7 cellular contexts compared by ENCODE assay signal in the genomic region with DNA sequence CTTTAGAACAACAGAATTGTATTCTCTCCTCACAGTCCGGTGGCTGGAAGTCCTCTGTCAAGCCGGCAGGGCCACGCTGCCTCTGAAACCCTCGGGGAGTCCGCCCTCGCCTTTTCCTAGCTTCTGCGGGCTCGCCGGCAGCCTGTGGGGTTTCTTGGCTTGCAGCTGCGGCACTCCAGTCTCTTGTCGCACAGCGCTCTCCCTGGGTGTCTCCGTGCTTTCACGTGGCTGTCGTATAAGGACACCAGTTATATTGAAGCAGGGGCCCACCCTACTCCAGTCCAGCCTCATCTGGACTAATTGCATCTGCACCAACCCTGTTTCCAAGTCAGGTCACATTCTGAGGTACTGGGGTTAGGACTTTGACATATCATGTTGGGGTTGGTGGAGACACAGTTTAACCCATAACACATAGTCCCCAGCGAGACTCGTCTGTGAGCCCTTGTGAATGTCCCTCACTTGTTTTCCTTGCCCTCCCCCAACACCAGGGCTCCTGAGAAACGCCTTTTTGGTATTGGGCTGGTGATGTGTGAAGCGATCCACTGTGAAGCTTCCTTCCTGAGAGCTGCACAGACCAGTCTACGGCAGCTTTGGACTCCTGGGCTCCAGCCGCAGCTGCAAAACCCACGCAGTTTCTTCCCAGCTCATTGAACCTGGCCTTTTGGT. TPM values are rescaled to one million over a fixed set of nuclear protein-coding genes. Genes with fewer than 3 reads are reported as not detected.
DNase-seq lines count a peak whose midpoint lies in the region; ATAC-seq and TF ChIP-seq lines count a peak whose summit lies in the region.

No MANE protein-coding gene starts in this region.

- H3K4me2 ChIP-seq in Karpas-422 (ENCODE audit: low read depth, low read length, poor library complexity, severe bottlenecking) = no peak overlapping the region

- H3K79me2 ChIP-seq in Karpas-422 (ENCODE audit: low read length) = peaks cover 15% of the 10 kb centered on the region

- H3K4me1 ChIP-seq in RWPE2 (ENCODE audit: insufficient read depth, poor library complexity, severe bottlenecking) = peaks cover 32% of the 10 kb centered on the region
- H3K4me1 ChIP-seq in endodermal cell (ENCODE audit: control insufficient read depth, insufficient read depth, low read length) = peaks cover 16% of the 10 kb centered on the region
- peaks cover 19% of the 10 kb centered on the region for H3K4me1 ChIP-seq in Karpas-422 (ENCODE audit: low read length)

- H3K4me3 ChIP-seq in RWPE2 (ENCODE audit: severe bottlenecking) (no peak overlapping the region), endodermal cell (ENCODE audit: low read length) (no peak overlapping the region), Karpas-422 (ENCODE audit: low read length) (no peak overlapping the region)

- H3K9me3 Mint-ChIP-seq in endodermal cell = no peaks in the 10 kb centered on the region

- peaks cover 83% of the 10 kb centered on the region for H4K20me1 ChIP-seq in Karpas-422 (ENCODE audit: insufficient read depth, low read depth, low read length)

- H3K9ac ChIP-seq in endodermal cell (ENCODE audit: extremely low read depth, low read length, poor library complexity, severe bottlenecking) (no peak overlapping the region), Karpas-422 (ENCODE audit: low read length) (no peak overlapping the region)

- intact Hi-C loops in posterior cingulate gyrus (cut with DNase I) = no loop called here

- DNase-seq in RWPE2 (ENCODE audit: low spot score) (no peak), endodermal cell (peak; percentile 75), posterior cingulate gyrus (peak in 8 of 10 donors; percentile 46 to 94 (median 66)), Karpas-422 (no peak)

- peak overlapping the region; percentile 69 for H3K27ac Mint-ChIP-seq in endodermal cell

- no peaks in the 10 kb centered on the region for H3K27me3 Mint-ChIP-seq in endodermal cell (ENCODE audit: insufficient read depth)

- TF ChIP-seq CTCF in RWPE2 (IDR thresholded peaks at IDR 0.05; ENCODE audit: poor library complexity, severe bottlenecking) (no peak), endodermal cell (conservative IDR thresholded peaks at IDR 0.05) (no peak)

- H3K9me3 ChIP-seq in RWPE2 (ENCODE audit: severe bottlenecking) = no peaks in the 10 kb centered on the region
- no peaks in the 10 kb centered on the region for H3K9me3 ChIP-seq in endodermal cell (ENCODE audit: control insufficient read depth, low read length)
- no peaks in the 10 kb centered on the region for H3K9me3 ChIP-seq in Karpas-422 (ENCODE audit: low read length)

- H3K27ac ChIP-seq in RWPE2 (ENCODE audit: poor library complexity, severe bottlenecking) (peak overlapping the region; percentile 88), endodermal cell (ENCODE audit: low read depth, low read length) (peak overlapping the region; percentile 54), Karpas-422 (ENCODE audit: low read length) (no peak overlapping the region)

- peaks cover 48% of the 10 kb centered on the region for H3K4me1 Mint-ChIP-seq in endodermal cell

- H3K27me3 ChIP-seq in RWPE2 (ENCODE audit: insufficient read depth, poor library complexity, severe bottlenecking) = no peaks in the 10 kb centered on the region
- no peaks in the 10 kb centered on the region for H3K27me3 ChIP-seq in endodermal cell (ENCODE audit: control insufficient read depth, insufficient read depth, low read length, poor library complexity, severe bottlenecking)
- H3K27me3 ChIP-seq in Karpas-422 (ENCODE audit: low read length) = no peaks in the 10 kb centered on the region

- 77 to 78% methylated on average over 14 to 20 of the region's 22 CpGs for WGBS in endodermal cell (ENCODE audit: insufficient coverage in 1 of 2, insufficient read length in 1 of 2), 2 experiments

- peak; percentile 36 for ATAC-seq in GM18909 (IDR thresholded peaks at IDR 0.05; ENCODE audit: poor library complexity, unreplicated experiment)
- ATAC-seq in HG02798 (IDR thresholded peaks at IDR 0.05; ENCODE audit: poor library complexity, unreplicated experiment) = peak; percentile 23
- no peak for ATAC-seq in RWPE2 (ENCODE audit: low read depth)
- ATAC-seq in GM19328 (IDR thresholded peaks at IDR 0.05; ENCODE audit: unreplicated experiment) = no peak

- no peak overlapping the region for H3K4me3 Mint-ChIP-seq in endodermal cell

- H3K9me2 ChIP-seq in Karpas-422 (replicated peaks; ENCODE audit: insufficient read depth, low read length) = no peaks in the 10 kb centered on the region

- no peaks in the 10 kb centered on the region for H3K36me3 ChIP-seq in RWPE2 (ENCODE audit: low read depth)
- H3K36me3 ChIP-seq in endodermal cell (ENCODE audit: control insufficient read depth, insufficient read depth, low read length) = no peaks in the 10 kb centered on the region
- H3K36me3 ChIP-seq in Karpas-422 (ENCODE audit: insufficient read depth, low read length) = 0 out of 2 replicates have a peak, but pooled peaks cover 4% of the 10 kb centered on the region

- no peaks in the 10 kb centered on the region for H3K36me3 Mint-ChIP-seq in endodermal cell (ENCODE audit: low read depth)

- H2AFZ ChIP-seq in Karpas-422 (ENCODE audit: low read length) = no peak overlapping the region

RNA-seq across cellular contexts. Expression of gene TMEM131L, which starts 22.7 kb away (rescaled TPM):
- total RNA-seq in endodermal cell = 10 to 100 TPM in 1 of 2 donors, 1 to 10 TPM in 1; 6.2 to 10.8 TPM
- polyA plus RNA-seq in endodermal cell (2013, experiment 1 of 2) = 22.2 TPM
- 19.4 TPM for polyA plus RNA-seq in endodermal cell (2013, experiment 2 of 2)
- total RNA-seq in Karpas-422 (2014; rRNA removed; shearing (Covaris generic); ENCODE audit: low replicate concordance) = 28.0 and 54.8 TPM in 2 replicates

Comparison
In these comparisons a context has a peak if more than half of its experiments do, and no peak if none do; other contexts are left out.
1. ATAC-seq: peak in GM18909 (single experiment) and HG02798 (single experiment); none in RWPE2 (single experiment) and GM19328 (single experiment).
2. DNase-seq: peak in endodermal cell (single experiment) and posterior cingulate gyrus (8 of 10); none in RWPE2 (single experiment) and Karpas-422 (single experiment).